In genomic region chr14:90381999-90382451, GRCh38 we compare ENCODE assay signal across 9 cellular contexts. TPM values are rescaled to one million over a fixed set of nuclear protein-coding genes. Genes with fewer than 3 reads are reported as not detected.
DNase-seq lines count a peak whose midpoint lies in the region; ATAC-seq and TF ChIP-seq lines count a peak whose summit lies in the region.
"Had no signal": no experiment of that assay in that cellular context is flagged by ENCODE, and none has a peak within 500 bp of the region (broad histone marks: within the 10 kb centered on the region; RNA-seq: fewer than 3 reads in every experiment).

No MANE protein-coding gene starts in this region.

- peak overlapping the region in 3 of 4 donors; percentile 66 to 74 (median 71) for H3K4me3 ChIP-seq in adrenal gland
- H3K4me3 ChIP-seq in iPS-20b (ENCODE audit: low read length): peak overlapping the region; percentile 77
- H3K4me3 ChIP-seq in subcutaneous abdominal adipose tissue (ENCODE audit: low read depth in 1 of 5, low read length in 5 of 5): peak overlapping the region; percentile 77 to 92 (median 86)

- H3K9me3 Mint-ChIP-seq in CD14-positive monocyte: no peaks in the 10 kb centered on the region
- H3K9me3 Mint-ChIP-seq: T-helper 1 cell treated with Interleukin-12 subunit alpha and Interleukin-12 subunit beta and Interleukin-4 antibody, amounts not matched to agents 30 μg/mL and 1 μg/mL, for 36 hours had no signal

- H3K27ac ChIP-seq in adrenal gland (peak overlapping the region; percentile 97 to 100 (median 100)), iPS-20b (ENCODE audit: low read length) (peak overlapping the region; percentile 44), subcutaneous abdominal adipose tissue (ENCODE audit: low read depth, low read length) (peak overlapping the region; percentile 100)

- no peaks in the 10 kb centered on the region for H3K9me3 ChIP-seq in adrenal gland (replicated peaks in 1 of 3)
- H3K9me3 ChIP-seq in iPS-20b (ENCODE audit: insufficient read depth, low read depth, low read length): no peaks in the 10 kb centered on the region
- H3K9me3 ChIP-seq in subcutaneous abdominal adipose tissue (ENCODE audit: control insufficient read depth in 5 of 5, low read length in 5 of 5): no peaks in the 10 kb centered on the region

- no peak for TF ChIP-seq POLR2A in adrenal gland (IDR thresholded peaks at IDR 0.05)

- H3K36me3 ChIP-seq in adrenal gland (replicated peaks in 1 of 2): no peaks in the 10 kb centered on the region
- H3K36me3 ChIP-seq in iPS-20b (ENCODE audit: insufficient read depth, low read depth, low read length): no peaks in the 10 kb centered on the region
- H3K36me3 ChIP-seq in subcutaneous abdominal adipose tissue (ENCODE audit: control insufficient read depth in 5 of 5, insufficient read depth in 5 of 5, low read length in 5 of 5): no peaks in the 10 kb centered on the region

- in situ Hi-C loops in G401 (cut with HindIII; ENCODE audit: low sequenced_read_pairs): no loop called here

- intact Hi-C loops in adrenal gland (cut with DNase I): no loop called here
- intact Hi-C loops in CD14-positive monocyte (cut with micrococcal nuclease): loop anchor here (5.0 to 10.0 kb wide), 5 partner anchors 50 to 427 kb away; partner anchors contain the start of genes NRDE2 (in 2 of the 2), EFCAB11 (in 1 of the 2), PSMC1 (in 1 of the 2) and TDP1 (in 1 of the 2)

- DNase-seq in G401 (ENCODE audit: low spot score) (peak; percentile 81), NCI-H1694 (lab: John Stamatoyannopoulos, UW) (peak; percentile 38), adrenal gland (peak; percentile 24 to 81 (median 45)), cortex of kidney (lab: John Stamatoyannopoulos, UW) (no peak), CD14-positive monocyte (ENCODE audit: low spot score) (no peak)

- no peak overlapping the region for H3K4me3 Mint-ChIP-seq in CD14-positive monocyte
- H3K4me3 Mint-ChIP-seq: T-helper 1 cell treated with Interleukin-12 subunit alpha and Interleukin-12 subunit beta and Interleukin-4 antibody, amounts not matched to agents 30 μg/mL and 1 μg/mL, for 36 hours had no signal

- H3K27me3 ChIP-seq in adrenal gland: no peaks in the 10 kb centered on the region
- peaks cover 18% of the 10 kb centered on the region for H3K27me3 ChIP-seq in iPS-20b (ENCODE audit: insufficient read depth, low read length)
- H3K27me3 ChIP-seq in subcutaneous abdominal adipose tissue (ENCODE audit: control insufficient read depth in 5 of 5, insufficient read depth in 4 of 5, low read length in 5 of 5): no peaks in the 10 kb centered on the region

- no peak for ATAC-seq in HG03135 (IDR thresholded peaks at IDR 0.05; ENCODE audit: unreplicated experiment)

- H3K4me1 ChIP-seq in adrenal gland (replicated peaks in 1 of 2): peaks cover 15 to 32% of the 10 kb centered on the region in 2 donors
- H3K4me1 ChIP-seq in iPS-20b (ENCODE audit: insufficient read depth, low read length): peaks cover 12% of the 10 kb centered on the region; the same call in 1 of the 2 replicates
- peaks cover 5 to 36% (median 29%) of the 10 kb centered on the region in 5 donors for H3K4me1 ChIP-seq in subcutaneous abdominal adipose tissue (ENCODE audit: control insufficient read depth in 5 of 5, insufficient read depth in 5 of 5, low read length in 5 of 5)

- no peaks in the 10 kb centered on the region for H3K36me3 Mint-ChIP-seq in CD14-positive monocyte

- 23 to 37% (median 28%) methylated on average over 13 of the region's 13 CpGs for WGBS in adrenal gland, 4 donors

- TF ChIP-seq CTCF in adrenal gland (IDR thresholded peaks at IDR 0.05): no peak
- no peak for TF ChIP-seq CTCF in CD14-positive monocyte (IDR thresholded peaks at IDR 0.05)

- H3K27me3 Mint-ChIP-seq in CD14-positive monocyte (ENCODE audit: low read depth in 3 of 3): peaks cover 0 to 3% (median 1%) of the 10 kb centered on the region in 3 donors

- peaks cover 14% of the 10 kb centered on the region for H3K4me1 Mint-ChIP-seq in CD14-positive monocyte

- H3K9ac ChIP-seq in iPS-20b (ENCODE audit: low read depth, low read length) (peak overlapping the region; percentile 86; the same call in 1 of the 2 replicates), subcutaneous abdominal adipose tissue (ENCODE audit: low read length in 5 of 5) (peak overlapping the region; percentile 88 to 99 (median 97))

- no peak overlapping the region for H3K27ac Mint-ChIP-seq in CD14-positive monocyte
- H3K27ac Mint-ChIP-seq: T-helper 1 cell treated with Interleukin-12 subunit alpha and Interleukin-12 subunit beta and Interleukin-4 antibody, amounts not matched to agents 30 μg/mL and 1 μg/mL, for 36 hours had no signal

RNA-seq across cellular contexts. Expression of gene CALM1, which starts 14.8 kb away (rescaled TPM):
- 159 and 239 TPM in 2 replicates for total RNA-seq in G401 (2014; rRNA removed; shearing (Covaris generic))
- 100 to 1,000 TPM; 191 to 402 (median 259) TPM for total RNA-seq in adrenal gland
- polyA plus RNA-seq in adrenal gland: 100 to 1,000 TPM; 190 to 372 (median 193) TPM
- 100 to 1,000 TPM; 906 to 912 TPM for polyA plus RNA-seq in CD14-positive monocyte

RNA-seq across cellular contexts. Expression of gene NRDE2, which starts 50.3 kb away (rescaled TPM):
- total RNA-seq in G401 (2014; rRNA removed; shearing (Covaris generic)): 15.4 and 18.1 TPM in 2 replicates
- 10 to 100 TPM in 7 of 8 donors, 1 to 10 TPM in 1; 9.2 to 24.8 (median 16.4) TPM for total RNA-seq in adrenal gland
- polyA plus RNA-seq in adrenal gland (10 to 100 TPM in 2 of 3 donors, 1 to 10 TPM in 1; 9.2 to 25.6 (median 13.5) TPM), CD14-positive monocyte (1 to 10 TPM; 4.7 to 6.7 TPM)

Comparison
In these comparisons a context has a peak if more than half of its experiments do, and no peak if none do; other contexts are left out.
1. DNase-seq: peak in G401 (single experiment), NCI-H1694 (single experiment) and adrenal gland (7 of 7); none in cortex of kidney (single experiment) and CD14-positive monocyte (single experiment).
2. H3K27ac ChIP-seq: peak in every context shown above with its lines; median percentile 100 in adrenal gland; 100 in subcutaneous abdominal adipose tissue; 44 in iPS-20b.
3. intact Hi-C loops: an anchor here in CD14-positive monocyte (5.0 to 10.0 kb wide); none called in adrenal gland.
4. Peak in every context shown above with its lines, with median percentiles within 50 percentile points of each other: H3K4me3 ChIP-seq.